ENCODE assay signal across 8 cellular contexts in genomic region chr12:104671407-104672095, GRCh38.
DNase-seq lines count a peak whose midpoint lies in the region; ATAC-seq, FAIRE-seq and TF ChIP-seq lines count a peak whose summit lies in the region.

No MANE protein-coding gene starts in this region.

- peaks cover 22% of the 10 kb centered on the region for H3K4me1 ChIP-seq in foreskin keratinocyte

- DNase-seq in AG09309 (ENCODE audit: low read depth) (peak; percentile 89), RPMI8226 (peak; percentile 75), foreskin keratinocyte (peak; percentile 61 to 77), posterior vena cava (ENCODE audit: low spot score) (peak; percentile 95), urothelium cell line (ENCODE audit: low spot score) (peak; percentile 78)
- peak; percentile 81 for DNase-seq in activated T-helper 9 cell treated with anti-CD3 and anti-CD28 coated beads, Interleukin-2, amount 50 U/mL, for 16 hours (ENCODE audit: low read depth)

- no peaks in the 10 kb centered on the region for H3K27me3 ChIP-seq in foreskin keratinocyte

- no peak overlapping the region for H3K27ac ChIP-seq in foreskin keratinocyte

- H3K4me3 ChIP-seq in AG09309 (ENCODE audit: control insufficient read depth, low read depth, low read length), result no peak overlapping the region

- TF ChIP-seq CTCF in AG09309 (IDR thresholded peaks at IDR 0.05; ENCODE audit: control insufficient read depth, insufficient read depth, low read depth, low read length, missing control alignments) (no peak), foreskin keratinocyte (conservative IDR thresholded peaks at IDR 0.05) (no peak)

- intact Hi-C loops in posterior vena cava (cut with DNase I), result no loop called here

- no peak for FAIRE-seq in urothelium cell line (lab: Jason Lieb, UNC)

- ATAC-seq in GM18907 (IDR thresholded peaks at IDR 0.05; ENCODE audit: unreplicated experiment) (peak; percentile 76), HG03108 (IDR thresholded peaks at IDR 0.05; ENCODE audit: unreplicated experiment) (peak; percentile 48), foreskin keratinocyte (peak; percentile 50)
